Comparison of ENCODE assay signal across 9 cellular contexts in the genomic region with DNA sequence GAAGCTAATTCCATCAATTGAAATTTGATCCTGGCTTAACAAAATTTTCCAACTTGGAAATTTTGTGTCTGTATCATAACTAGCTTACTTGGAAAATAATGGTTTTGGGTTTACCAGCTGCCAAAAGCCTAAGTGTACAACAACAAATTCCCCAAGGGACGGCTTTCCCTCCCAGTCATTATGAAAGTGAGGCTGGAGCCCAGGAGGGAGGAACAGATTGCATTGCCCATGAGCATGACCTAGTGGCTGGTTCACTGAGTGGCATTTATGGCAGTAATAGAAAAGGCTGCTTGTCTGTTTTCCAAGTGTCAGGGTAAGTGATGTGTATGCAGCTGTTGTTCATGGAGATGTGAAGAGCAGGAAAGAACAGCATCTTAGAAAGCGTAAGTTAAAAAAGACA.
A peak's percentile ranks its signal among the peaks of the same experiment; 100 is the strongest.
DNase-seq lines count a peak whose midpoint lies in the region; ATAC-seq and TF ChIP-seq lines count a peak whose summit lies in the region.
"Had no signal": no experiment of that assay in that cellular context is flagged by ENCODE, and none has a peak within 500 bp of the region (broad histone marks: within the 10 kb centered on the region; RNA-seq: fewer than 3 reads in every experiment).

No MANE protein-coding gene starts in this region.

- intact Hi-C loops in lower lobe of right lung (cut with DNase I): no loop called here

- ATAC-seq in HG02759 (IDR thresholded peaks at IDR 0.05; ENCODE audit: unreplicated experiment) (peak; percentile 62), lower lobe of right lung (peak; percentile 55 to 80), HG03354 (IDR thresholded peaks at IDR 0.05; ENCODE audit: poor library complexity, severe bottlenecking, unreplicated experiment) (no peak)
- no peak for ATAC-seq in activated CD4-positive, CD25-positive, alpha-beta regulatory T cell treated with anti-CD3 and anti-CD28 coated beads, Interleukin-2, amount 50 U/mL, for 24 hours
- ATAC-seq: natural killer cell had no signal

- no peak overlapping the region for H3K27ac ChIP-seq in lower lobe of right lung

- TF ChIP-seq CTCF in GM10248 (IDR thresholded peaks at IDR 0.05; ENCODE audit: control extremely low read depth, extremely low read depth, low read depth, missing control alignments) (peak; percentile 7), lower lobe of right lung (IDR thresholded peaks at IDR 0.05) (no peak)

- CTCF ChIA-PET in GM10248 (lab: Yijun Ruan, JAX): interaction anchor here (2.6 kb wide), 1 partner anchor 10 kb away, joined by 9 read pairs; no protein-coding TSS in a partner anchor

- H3K27me3 ChIP-seq in lower lobe of right lung (ENCODE audit: low read depth): no peaks in the 10 kb centered on the region

- no peaks in the 10 kb centered on the region for H3K36me3 ChIP-seq in lower lobe of right lung

- H3K9me3 ChIP-seq in lower lobe of right lung: no peaks in the 10 kb centered on the region

- POLR2A ChIA-PET in GM10248 (lab: Yijun Ruan, JAX): no interaction called here

- H3K4me1 ChIP-seq in lower lobe of right lung: no peaks in the 10 kb centered on the region

- no peak for DNase-seq in GM10248 (ENCODE audit: extremely low spot score)
- DNase-seq in SW480 (ENCODE audit: low spot score): peak; percentile 6
- no peak for DNase-seq in lower lobe of right lung
- no peak for DNase-seq in activated T-cell treated with anti-CD3 and anti-CD28 coated beads, Interleukin-2, amount 50 U/mL, for 48 hours
- DNase-seq in stimulated activated CD4-positive, alpha-beta T cell treated with anti-CD3 and anti-CD28 coated beads, Interleukin-2, amount 100 ng/mL, for 24 hours: no peak
- DNase-seq: natural killer cell had no signal

- no peak overlapping the region for H3K4me3 ChIP-seq in lower lobe of right lung

Comparison
In these comparisons a context has a peak if more than half of its experiments do, and no peak if none do; other contexts are left out.
1. ATAC-seq: peak in HG02759 (single experiment) and lower lobe of right lung (2 of 2); none in activated CD4-positive, CD25-positive, alpha-beta regulatory T cell treated with anti-CD3 and anti-CD28 coated beads, Interleukin-2, amount 50 U/mL, for 24 hours (0 of 2) and HG03354 (single experiment).